Comparison of ENCODE assay signal across 16 cellular contexts in genomic region chr1:112703706-112704105, GRCh38. TPM values are rescaled to one million over a fixed set of nuclear protein-coding genes. Genes with fewer than 3 reads are reported as not detected.
A peak's percentile ranks its signal among the peaks of the same experiment; 100 is the strongest.
DNase-seq lines count a peak whose midpoint lies in the region; ATAC-seq, FAIRE-seq and TF ChIP-seq lines count a peak whose summit lies in the region.
"Had no signal": no experiment of that assay in that cellular context is flagged by ENCODE, and none has a peak within 500 bp of the region (broad histone marks: within the 10 kb centered on the region; RNA-seq: fewer than 3 reads in every experiment).

No MANE protein-coding gene starts in this region.

- POLR2A ChIA-PET in GM12878 (lab: Charles Lee): interaction anchor here (1.2 to 3.6 kb wide), 6 partner anchors 19 to 312 kb away, joined by 3 to 26 read pairs (median 6); partner anchors contain the start of genes CAPZA1, MOV10 and ST7L

- H3K4me3 Mint-ChIP-seq in activated CD8-positive, alpha-beta memory T cell treated with anti-CD3 and anti-CD28 coated beads, Interleukin-2, amount 10 ng/mL, durations not matched to agents 7 days and 5 days: no peak overlapping the region
- H3K4me3 Mint-ChIP-seq in mesothelial cell of epicardium: peak overlapping the region; percentile 78

- in situ Hi-C loops in GM12878 (cut with MboI): no loop called here

- SMC1A ChIA-PET in GM12878 (lab: Charles Lee; ENCODE audit: uncharacterized antibody, unreplicated experiment): interaction anchor here (0.5 to 4.0 kb wide), 14 partner anchors 12 to 312 kb away, joined by 3 to 28 read pairs (median 6); partner anchors contain the start of genes MOV10 and PPM1J

- no peak for DNase-seq in activated CD8-positive, alpha-beta memory T cell treated with anti-CD3 and anti-CD28 coated beads, Interleukin-2, amount 10 ng/mL, durations not matched to agents 7 days and 5 days
- DNase-seq in activated CD8-positive, alpha-beta memory T cell treated with anti-CD3 and anti-CD28 coated beads for 24 hours: no peak
- DNase-seq in GM12878 (ENCODE audit: low read depth, low spot score): no peak
- DNase-seq in mesothelial cell of epicardium (ENCODE audit: low spot score in 2 of 2, unreplicated experiment in 2 of 2): no peak
- DNase-seq in thyroid gland: no peak
- DNase-seq in SK-N-DZ (ENCODE audit: low spot score): no peak
- DNase-seq in NCI-H2227 (lab: John Stamatoyannopoulos, UW; ENCODE audit: unreplicated experiment): no peak
- DNase-seq: activated CD8-positive, alpha-beta memory T cell treated with anti-CD3 and anti-CD28 coated beads, Interleukin-2, amount 50 U/mL, for 4 hours; foreskin fibroblast; H7; lower lobe of right lung; NCI-H510A treated with DMSO at 0.1 percent for 48 hours; stimulated activated naive CD4-positive, alpha-beta T cell had no signal

- intact Hi-C loops in GM12878 (cut with micrococcal nuclease; ENCODE audit: unreplicated experiment): no loop called here
- intact Hi-C loops in thyroid gland (cut with DNase I): loop anchor here (10.0 kb wide), 2 partner anchors 199 to 239 kb away; partner anchors contain the start of gene WNT2B

- peak overlapping the region; percentile 96 for H3K4me2 ChIP-seq in GM12878 (ENCODE audit: control insufficient read depth, insufficient read depth)

- no peaks in the 10 kb centered on the region for H3K27me3 ChIP-seq in GM12878 (replicated peaks in 1 of 2; ENCODE audit: control insufficient read depth in 2 of 2, insufficient read depth in 2 of 2, low read length in 1 of 2)
- H3K27me3 ChIP-seq in thyroid gland: no peaks in the 10 kb centered on the region

- no peak overlapping the region for H2AFZ ChIP-seq in GM12878 (ENCODE audit: control insufficient read depth, low read depth, low read length)

- TSS peak; percentile 37 for BruUV-seq in GM12878 (replicated peaks; lab: Mats Ljungman, UMichigan)

- CTCF ChIA-PET in activated CD8-positive, alpha-beta memory T cell treated with anti-CD3 and anti-CD28 coated beads, Interleukin-2, amount 10 ng/mL, durations not matched to agents 7 days and 5 days (lab: Charles Lee): interaction anchor here (1.1 to 4.1 kb wide), 7 partner anchors 10 to 313 kb away, joined by 3 to 36 read pairs (median 7); partner anchors contain the start of genes MOV10 and PPM1J
- CTCF ChIA-PET in GM12878 (lab: Yijun Ruan, JAX): interaction anchor here (0.6 to 5.6 kb wide), 9 partner anchors 12 to 369 kb away, joined by 3 to 48 read pairs (median 7); partner anchors contain the start of genes LRIG2, MOV10 and PPM1J

- no peak for ATAC-seq in activated CD8-positive, alpha-beta memory T cell treated with anti-CD3 and anti-CD28 coated beads, Interleukin-2, amount 10 ng/mL, durations not matched to agents 7 days and 5 days
- ATAC-seq in GM12878: no peak
- no peak for ATAC-seq in HG02852 (IDR thresholded peaks at IDR 0.05; ENCODE audit: unreplicated experiment)
- ATAC-seq: lower lobe of right lung had no signal

- H3K4me1 Mint-ChIP-seq in activated CD8-positive, alpha-beta memory T cell treated with anti-CD3 and anti-CD28 coated beads, Interleukin-2, amount 10 ng/mL, durations not matched to agents 7 days and 5 days: peaks cover 61% of the 10 kb centered on the region
- peaks cover 81% of the 10 kb centered on the region for H3K4me1 Mint-ChIP-seq in mesothelial cell of epicardium

- RAD21 ChIA-PET in GM12878 (lab: Charles Lee; ENCODE audit: unreplicated experiment): interaction anchor here (1.1 to 4.1 kb wide), 10 partner anchors 11 to 312 kb away, joined by 3 to 42 read pairs (median 12); partner anchors contain the start of genes CTTNBP2NL, MOV10 and PPM1J

- H3K9me3 ChIP-seq in GM12878 (replicated peaks; ENCODE audit: control insufficient read depth, insufficient read depth, low read length): no peaks in the 10 kb centered on the region
- H3K9me3 ChIP-seq in thyroid gland: no peaks in the 10 kb centered on the region
- H3K9me3 ChIP-seq: lower lobe of right lung had no signal

- no peak for TF ChIP-seq CTCF in GM12878 (IDR thresholded peaks at IDR 0.05 in 2 of 3, conservative IDR thresholded peaks at IDR 0.05 in 1 of 3; ENCODE audit: control insufficient read depth in 2 of 3, extremely low read depth in 1 of 3, insufficient read depth in 1 of 3, low read depth in 3 of 3, low read length in 3 of 3)
- no peak for TF ChIP-seq CTCF in mesothelial cell of epicardium (IDR thresholded peaks at IDR 0.05; ENCODE audit: unreplicated experiment)
- TF ChIP-seq CTCF in thyroid gland (IDR thresholded peaks at IDR 0.05): no peak

- H3K27ac Mint-ChIP-seq in activated CD8-positive, alpha-beta memory T cell treated with anti-CD3 and anti-CD28 coated beads, Interleukin-2, amount 10 ng/mL, durations not matched to agents 7 days and 5 days: peak overlapping the region; percentile 89
- H3K27ac Mint-ChIP-seq in mesothelial cell of epicardium: peak overlapping the region; percentile 95

- no peaks in the 10 kb centered on the region for H3K9me3 Mint-ChIP-seq in activated CD8-positive, alpha-beta memory T cell treated with anti-CD3 and anti-CD28 coated beads, Interleukin-2, amount 10 ng/mL, durations not matched to agents 7 days and 5 days (ENCODE audit: low read depth)
- no peaks in the 10 kb centered on the region for H3K9me3 Mint-ChIP-seq in mesothelial cell of epicardium

- TF ChIP-seq EP300 in GM12878 (IDR thresholded peaks at IDR 0.05; ENCODE audit: borderline replicate concordance in 1 of 2, control insufficient read depth in 1 of 2, low read depth in 2 of 2, low read length in 2 of 2): no peak

- peaks cover 10% of the 10 kb centered on the region for H3K27me3 Mint-ChIP-seq in activated CD8-positive, alpha-beta memory T cell treated with anti-CD3 and anti-CD28 coated beads, Interleukin-2, amount 10 ng/mL, durations not matched to agents 7 days and 5 days
- H3K27me3 Mint-ChIP-seq in mesothelial cell of epicardium (ENCODE audit: low read depth): no peaks in the 10 kb centered on the region

- no peaks in the 10 kb centered on the region for H4K20me1 ChIP-seq in GM12878 (ENCODE audit: control insufficient read depth, insufficient read depth)

- H3K79me2 ChIP-seq in GM12878 (ENCODE audit: control insufficient read depth, insufficient read depth, low read length): peaks cover 33% of the 10 kb centered on the region

- TF ChIP-seq POLR2A in GM12878 (IDR thresholded peaks at IDR 0.05; ENCODE audit: low read depth, low read length): no peak
- TF ChIP-seq POLR2A in thyroid gland (IDR thresholded peaks at IDR 0.05): no peak

- H3K36me3 ChIP-seq in GM12878 (ENCODE audit: control insufficient read depth in 2 of 2, insufficient read depth in 2 of 2, low read length in 1 of 2) (peaks cover 0 to 15% of the 10 kb centered on the region in 2 experiments; a peak in 3 of 4 replicates), thyroid gland (peaks cover 3 to 4% of the 10 kb centered on the region in 2 donors)

- peaks cover 20% of the 10 kb centered on the region for H3K36me3 Mint-ChIP-seq in activated CD8-positive, alpha-beta memory T cell treated with anti-CD3 and anti-CD28 coated beads, Interleukin-2, amount 10 ng/mL, durations not matched to agents 7 days and 5 days
- peaks cover 18% of the 10 kb centered on the region for H3K36me3 Mint-ChIP-seq in mesothelial cell of epicardium

- no peak for TF ChIP-seq RAD21 in GM12878 (IDR thresholded peaks at IDR 0.05; ENCODE audit: insufficient read depth, low read depth, low read length)

- H3K27ac ChIP-seq in GM12878 (ENCODE audit: control insufficient read depth, insufficient read depth) (peak overlapping the region; percentile 81), thyroid gland (peak overlapping the region in 2 of 3 donors; percentile 95 to 97)

- WGBS in GM12878 (ENCODE audit: insufficient coverage, insufficient replicate concordance, low lambda C conversion rate, missing lambda C conversion rate): 82% methylated on average over 8 of the region's 8 CpGs
- 79 to 82% methylated on average over 8 of the region's 8 CpGs for WGBS in thyroid gland, 2 donors

- H3K9ac ChIP-seq in GM12878 (ENCODE audit: control insufficient read depth, insufficient read depth, low read length): no peak overlapping the region

- H3K4me1 ChIP-seq in GM12878 (ENCODE audit: control insufficient read depth, insufficient read depth, low read length) (peaks cover 37% of the 10 kb centered on the region), thyroid gland (peaks cover 31 to 63% of the 10 kb centered on the region in 2 donors)

- peak overlapping the region; percentile 68; the same call in 1 of the 2 replicates for H3K4me3 ChIP-seq in GM12878
- H3K4me3 ChIP-seq in thyroid gland (replicated peaks in 1 of 3): no peak overlapping the region

- FAIRE-seq in GM12878 (lab: Jason Lieb, UNC): no peak
- FAIRE-seq: bronchial epithelial cell, G401.6 had no signal

RNA-seq across cellular contexts. Expression of gene RHOC, which starts 3.2 kb away (rescaled TPM):
- 100 to 1,000 TPM; 105 to 130 TPM for total RNA-seq in activated CD8-positive, alpha-beta memory T cell treated with anti-CD3 and anti-CD28 coated beads, Interleukin-2, amount 10 ng/mL, durations not matched to agents 7 days and 5 days
- total RNA-seq in GM12878 (2013; cell fraction: nucleolus; rRNA removed): 33.4 and 48.0 TPM in 2 replicates
- total RNA-seq in GM12878 (2014; rRNA removed): 178 and 187 TPM in 2 replicates
- total RNA-seq in GM12878 (2014; rRNA removed; fragmentation: Illumina TruSeq; extraction: Trizol): 183 TPM in 2 replicates
- total RNA-seq in GM12878 (2021): 138 and 142 TPM in 2 replicates
- 130 TPM for polyA plus RNA-seq in GM12878 (2011; ENCODE audit: low read depth)
- 258 and 371 TPM in 2 replicates for polyA plus RNA-seq in GM12878 (2011; rRNA removed)
- 673 and 682 TPM in 2 replicates for polyA plus RNA-seq in GM12878 (2011; cell fraction: cytosol; rRNA removed)
- polyA plus RNA-seq in GM12878 (2011; cell fraction: nucleus; rRNA removed): 302 and 356 TPM in 2 replicates
- polyA plus RNA-seq in GM12878 (2012): 211 and 224 TPM in 2 replicates
- 316 and 336 TPM in 2 replicates for polyA plus RNA-seq in GM12878 (2014; fragmentation: Illumina TruSeq; extraction: Trizol)
- 10 to 100 TPM; 20.6 to 37.9 TPM for polyA plus RNA-seq in GM12878 (2014; fragmentation: Nextera tagmentation; extraction: Ambion mirVana)
- 232 and 264 TPM in 2 replicates for polyA plus RNA-seq in GM12878 (2014; rRNA removed)
- polyA plus RNA-seq in GM12878 (2016; fragmentation: Nextera tagmentation; extraction: Ambion mirVana): 100 to 1,000 TPM; 118 to 130 TPM
- polyA minus RNA-seq in GM12878 (2011; rRNA and poly(A)+ RNA removed): 302 and 335 TPM in 2 replicates
- 68.6 and 69.9 TPM in 2 replicates for polyA minus RNA-seq in GM12878 (2011; cell fraction: cytosol; rRNA and poly(A)+ RNA removed)
- 44.2 and 56.9 TPM in 2 replicates for polyA minus RNA-seq in GM12878 (2011; cell fraction: nucleus; rRNA and poly(A)+ RNA removed)
- 159 to 163 TPM (median 162 TPM) in 3 replicates for total RNA-seq in mesothelial cell of epicardium
- 100 to 1,000 TPM; 125 to 188 (median 175) TPM for total RNA-seq in thyroid gland
- 69.8 and 78.2 TPM in 2 replicates for polyA plus RNA-seq in SK-N-DZ (2014; cell fraction: cytosol; rRNA removed)
- 39.0 and 48.4 TPM in 2 replicates for polyA plus RNA-seq in SK-N-DZ (2014; cell fraction: nucleus; rRNA removed)

RNA-seq across cellular contexts. Expression of gene PPM1J, which starts 11.4 kb away (rescaled TPM):
- under 1 TPM in 1 of 2 experiments, not detected in 1; 0.26 TPM for total RNA-seq in activated CD8-positive, alpha-beta memory T cell treated with anti-CD3 and anti-CD28 coated beads, Interleukin-2, amount 10 ng/mL, durations not matched to agents 7 days and 5 days
- 0.56 and 0.69 TPM in 2 replicates for total RNA-seq in GM12878 (2013; cell fraction: nucleolus; rRNA removed)
- total RNA-seq in GM12878 (2014; rRNA removed) (0.76 and 1.4 TPM in 2 replicates), GM12878 (2014; rRNA removed; fragmentation: Illumina TruSeq; extraction: Trizol) (0.32 and 0.45 TPM in 2 replicates), GM12878 (2021) (0.59 and 1.5 TPM in 2 replicates), mesothelial cell of epicardium (4.3 to 4.7 TPM (median 4.4 TPM) in 3 replicates), thyroid gland (1 to 10 TPM; 1.7 to 4.8 (median 3.0) TPM)
- 0.47 TPM for polyA plus RNA-seq in GM12878 (2011; ENCODE audit: low read depth)
- polyA plus RNA-seq in GM12878 (2011; rRNA removed) (0.88 and 1.6 TPM in 2 replicates), GM12878 (2014; fragmentation: Illumina TruSeq; extraction: Trizol) (0.19 and 0.71 TPM in 2 replicates), GM12878 (2014; fragmentation: Nextera tagmentation; extraction: Ambion mirVana) (under 1 TPM in 1 of 2 experiments, not detected in 1; 0.07 TPM), GM12878 (2014; rRNA removed) (1.3 and 1.8 TPM in 2 replicates), GM12878 (2016; fragmentation: Nextera tagmentation; extraction: Ambion mirVana) (under 1 TPM; 0.25 to 0.34 TPM)
- polyA plus RNA-seq in GM12878 (2011; cell fraction: cytosol; rRNA removed): 2.2 and 2.3 TPM in 2 replicates
- polyA plus RNA-seq in GM12878 (2011; cell fraction: nucleus; rRNA removed): 5.5 and 7.0 TPM in 2 replicates
- polyA plus RNA-seq in GM12878 (2012): 0.72 and 0.80 TPM in 2 replicates
- 1.1 and 1.2 TPM in 2 replicates for polyA minus RNA-seq in GM12878 (2011; rRNA and poly(A)+ RNA removed)
- polyA minus RNA-seq in GM12878 (2011; cell fraction: cytosol; rRNA and poly(A)+ RNA removed): 0.94 TPM in 1 of 2 replicates, not detected in the other
- 0.85 and 1.1 TPM in 2 replicates for polyA minus RNA-seq in GM12878 (2011; cell fraction: nucleus; rRNA and poly(A)+ RNA removed)
- polyA plus RNA-seq in SK-N-DZ (2014; cell fraction: cytosol; rRNA removed): 16.2 and 19.5 TPM in 2 replicates
- 62.8 and 90.2 TPM in 2 replicates for polyA plus RNA-seq in SK-N-DZ (2014; cell fraction: nucleus; rRNA removed)

RNA-seq across cellular contexts. Expression of gene MOV10, which starts 29.2 kb away (rescaled TPM):
- 100 to 1,000 TPM; 112 to 171 TPM for total RNA-seq in activated CD8-positive, alpha-beta memory T cell treated with anti-CD3 and anti-CD28 coated beads, Interleukin-2, amount 10 ng/mL, durations not matched to agents 7 days and 5 days
- 74.7 and 85.4 TPM in 2 replicates for total RNA-seq in GM12878 (2013; cell fraction: nucleolus; rRNA removed)
- total RNA-seq in GM12878 (2014; rRNA removed): 43.1 and 47.1 TPM in 2 replicates
- total RNA-seq in GM12878 (2014; rRNA removed; fragmentation: Illumina TruSeq; extraction: Trizol): 31.4 and 37.4 TPM in 2 replicates
- 78.2 and 80.3 TPM in 2 replicates for total RNA-seq in GM12878 (2021)
- polyA plus RNA-seq in GM12878 (2011; ENCODE audit: low read depth): 50.0 TPM
- 15.7 and 43.7 TPM in 2 replicates for polyA plus RNA-seq in GM12878 (2011; rRNA removed)
- 51.6 and 52.6 TPM in 2 replicates for polyA plus RNA-seq in GM12878 (2011; cell fraction: cytosol; rRNA removed)
- polyA plus RNA-seq in GM12878 (2011; cell fraction: nucleus; rRNA removed): 214 and 236 TPM in 2 replicates
- 48.1 and 49.7 TPM in 2 replicates for polyA plus RNA-seq in GM12878 (2012)
- 44.5 and 70.4 TPM in 2 replicates for polyA plus RNA-seq in GM12878 (2014; fragmentation: Illumina TruSeq; extraction: Trizol)
- 10 to 100 TPM; 21.0 to 28.6 TPM for polyA plus RNA-seq in GM12878 (2014; fragmentation: Nextera tagmentation; extraction: Ambion mirVana)
- polyA plus RNA-seq in GM12878 (2014; rRNA removed): 65.8 and 82.0 TPM in 2 replicates
- 10 to 100 TPM; 52.5 to 58.6 TPM for polyA plus RNA-seq in GM12878 (2016; fragmentation: Nextera tagmentation; extraction: Ambion mirVana)
- polyA minus RNA-seq in GM12878 (2011; rRNA and poly(A)+ RNA removed): 34.5 and 70.3 TPM in 2 replicates
- polyA minus RNA-seq in GM12878 (2011; cell fraction: cytosol; rRNA and poly(A)+ RNA removed): 21.7 and 27.8 TPM in 2 replicates
- polyA minus RNA-seq in GM12878 (2011; cell fraction: nucleus; rRNA and poly(A)+ RNA removed): 49.7 and 83.2 TPM in 2 replicates
- total RNA-seq in mesothelial cell of epicardium: 145 to 163 TPM (median 154 TPM) in 3 replicates
- 10 to 100 TPM; 20.2 to 27.7 (median 27.5) TPM for total RNA-seq in thyroid gland
- polyA plus RNA-seq in SK-N-DZ (2014; cell fraction: cytosol; rRNA removed): 12.0 and 22.1 TPM in 2 replicates
- polyA plus RNA-seq in SK-N-DZ (2014; cell fraction: nucleus; rRNA removed): 88.5 and 96.3 TPM in 2 replicates
